9 cellular contexts compared by ENCODE assay signal in the genomic region with DNA sequence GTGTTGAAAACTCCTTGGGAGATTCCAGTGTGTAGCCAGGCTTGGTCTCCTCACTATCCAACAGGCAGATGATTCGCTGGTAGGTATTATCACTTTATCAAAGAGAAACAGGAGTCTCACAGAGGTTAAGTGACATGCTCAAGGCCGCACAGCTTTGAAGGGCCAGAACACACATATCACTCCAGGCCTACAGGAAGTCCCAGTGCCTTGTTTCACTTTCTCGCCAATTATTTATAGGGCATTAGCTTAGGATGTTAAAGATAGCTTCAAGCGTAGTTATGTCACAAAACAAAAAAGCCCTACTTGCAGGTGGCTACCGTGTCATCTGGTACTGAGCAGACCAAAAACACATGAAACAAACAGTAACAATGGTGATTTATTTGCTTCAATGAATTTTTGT. TPM values are rescaled to one million over a fixed set of nuclear protein-coding genes. Genes with fewer than 3 reads are reported as not detected.
DNase-seq lines count a peak whose midpoint lies in the region; ATAC-seq and TF ChIP-seq lines count a peak whose summit lies in the region.
"Had no signal": no experiment of that assay in that cellular context is flagged by ENCODE, and none has a peak within 500 bp of the region (broad histone marks: within the 10 kb centered on the region; RNA-seq: fewer than 3 reads in every experiment).

No MANE protein-coding gene starts in this region.

- no peak overlapping the region for H4K8ac ChIP-seq in neuronal stem cell (ENCODE audit: low read depth, low read length)

- H3K9me3 ChIP-seq in BLaER1 treated with 17β-estradiol and CSF1 and Interleukin-3, amounts not matched to agents 10 nM and 100 nM (replicated peaks in 1 of 11): no peaks in the 10 kb centered on the region
- H3K9me3 ChIP-seq in neuronal stem cell (replicated peaks in 1 of 2; ENCODE audit: control insufficient read depth in 2 of 2, insufficient read depth in 1 of 2, low read depth in 1 of 2, low read length in 2 of 2) (peaks cover 0 to 1% of the 10 kb centered on the region in 2 donors), tibial artery (no peaks in the 10 kb centered on the region)

- H3K4ac ChIP-seq in neuronal stem cell (ENCODE audit: low read length): no peak overlapping the region

- no peak overlapping the region for H2BK15ac ChIP-seq in neuronal stem cell (ENCODE audit: low read length)

- intact Hi-C loops in tibial artery (cut with DNase I; ENCODE audit: low total_unique reads): no loop called here

- H3K36me3 ChIP-seq in BLaER1 treated with 17β-estradiol and CSF1 and Interleukin-3, amounts not matched to agents 10 nM and 100 nM: peaks cover 0 to 10% (median 0%) of the 10 kb centered on the region in 11 experiments; a peak in 3 of 22 replicates
- H3K36me3 ChIP-seq in neuronal stem cell (replicated peaks in 1 of 2; ENCODE audit: control insufficient read depth in 2 of 2, insufficient read depth in 2 of 2, low read length in 2 of 2): no peaks in the 10 kb centered on the region
- no peaks in the 10 kb centered on the region for H3K36me3 ChIP-seq in tibial artery

- DNase-seq in HFFc6: no peak
- no peak for DNase-seq in NCI-H2081 (lab: John Stamatoyannopoulos, UW)
- no peak for DNase-seq in neuronal stem cell (ENCODE audit: low spot score)
- no peak for DNase-seq in tibial artery
- DNase-seq: stimulated activated CD4-positive, alpha-beta T cell treated with anti-CD3 and anti-CD28 coated beads, Interleukin-15, amount 100 ng/mL, for 24 hours had no signal

- H2AK5ac ChIP-seq in neuronal stem cell (ENCODE audit: low read depth, low read length): no peak overlapping the region

- no peak for TF ChIP-seq CTCF in HFFc6 (IDR thresholded peaks at IDR 0.05)
- TF ChIP-seq CTCF in tibial artery (IDR thresholded peaks at IDR 0.05): no peak

- H3K9me3 Mint-ChIP-seq in activated T-helper 17 cell treated with anti-CD3 and anti-CD28 coated beads, Interleukin-2, amount 50 U/mL, for 72 hours: no peaks in the 10 kb centered on the region
- no peaks in the 10 kb centered on the region for H3K9me3 Mint-ChIP-seq in HFFc6

- no peak overlapping the region for H4K91ac ChIP-seq in neuronal stem cell (ENCODE audit: low read depth, low read length, poor library complexity)

- no peak overlapping the region for H2BK12ac ChIP-seq in neuronal stem cell (ENCODE audit: low read length)

- no peaks in the 10 kb centered on the region for H3K36me3 Mint-ChIP-seq in activated T-helper 17 cell treated with anti-CD3 and anti-CD28 coated beads, Interleukin-2, amount 50 U/mL, for 72 hours (ENCODE audit: low read depth)
- no peaks in the 10 kb centered on the region for H3K36me3 Mint-ChIP-seq in HFFc6 (ENCODE audit: low read depth)

- no peak overlapping the region for H3K27ac Mint-ChIP-seq in activated T-helper 17 cell treated with anti-CD3 and anti-CD28 coated beads, Interleukin-2, amount 50 U/mL, for 72 hours
- no peak overlapping the region for H3K27ac Mint-ChIP-seq in HFFc6

- no peaks in the 10 kb centered on the region for H4K20me1 ChIP-seq in BLaER1 treated with 17β-estradiol and CSF1 and Interleukin-3, amounts not matched to agents 10 nM and 100 nM

- ATAC-seq in GM19351 (IDR thresholded peaks at IDR 0.05; ENCODE audit: unreplicated experiment) (peak; percentile 55), HG03025 (IDR thresholded peaks at IDR 0.05; ENCODE audit: low FRiP score, unreplicated experiment) (peak; percentile 65)
- no peak for ATAC-seq in activated T-helper 17 cell treated with anti-CD3 and anti-CD28 coated beads, Interleukin-2, amount 50 U/mL, for 72 hours (replicated peaks)

- H3K4me3 Mint-ChIP-seq in activated T-helper 17 cell treated with anti-CD3 and anti-CD28 coated beads, Interleukin-2, amount 50 U/mL, for 72 hours: peak overlapping the region; percentile 17
- no peak overlapping the region for H3K4me3 Mint-ChIP-seq in HFFc6

- no peaks in the 10 kb centered on the region for H3K27me3 Mint-ChIP-seq in activated T-helper 17 cell treated with anti-CD3 and anti-CD28 coated beads, Interleukin-2, amount 50 U/mL, for 72 hours
- peaks cover 6% of the 10 kb centered on the region for H3K27me3 Mint-ChIP-seq in HFFc6 (ENCODE audit: insufficient read depth)

- H3K18ac ChIP-seq in neuronal stem cell (ENCODE audit: low read length): no peak overlapping the region

- H3K4me3 ChIP-seq in BLaER1 treated with 17β-estradiol and CSF1 and Interleukin-3, amounts not matched to agents 10 nM and 100 nM: peak overlapping the region in 1 of 10 experiments; percentile 13; a peak in 1 of 20 replicates
- H3K4me3 ChIP-seq in neuronal stem cell (ENCODE audit: low read length in 2 of 2): no peak overlapping the region
- H3K4me3 ChIP-seq in tibial artery: no peak overlapping the region

- peaks cover 28 to 68% (median 57%) of the 10 kb centered on the region in 10 experiments for H3K4me1 ChIP-seq in BLaER1 treated with 17β-estradiol and CSF1 and Interleukin-3, amounts not matched to agents 10 nM and 100 nM
- H3K4me1 ChIP-seq in neuronal stem cell (ENCODE audit: control insufficient read depth in 2 of 2, insufficient read depth in 1 of 2, low read depth in 1 of 2, low read length in 2 of 2): peaks cover 0 to 8% of the 10 kb centered on the region in 2 donors
- no peaks in the 10 kb centered on the region for H3K4me1 ChIP-seq in tibial artery

- peak overlapping the region; percentile 49 to 91 (median 71) for H3K4me2 ChIP-seq in BLaER1 treated with 17β-estradiol and CSF1 and Interleukin-3, amounts not matched to agents 10 nM and 100 nM
- H3K4me2 ChIP-seq in neuronal stem cell (ENCODE audit: insufficient read depth, low read length, poor library complexity, severe bottlenecking): no peak overlapping the region

- peaks cover 31% of the 10 kb centered on the region for H3K4me1 Mint-ChIP-seq in activated T-helper 17 cell treated with anti-CD3 and anti-CD28 coated beads, Interleukin-2, amount 50 U/mL, for 72 hours
- H3K4me1 Mint-ChIP-seq in HFFc6 (ENCODE audit: low read depth): no peaks in the 10 kb centered on the region

- peak overlapping the region in 7 of 11 experiments; percentile 16 to 58 (median 29); a peak in 8 of 22 replicates for H3K9ac ChIP-seq in BLaER1 treated with 17β-estradiol and CSF1 and Interleukin-3, amounts not matched to agents 10 nM and 100 nM
- H3K9ac ChIP-seq in neuronal stem cell (ENCODE audit: low read depth, low read length, poor library complexity): no peak overlapping the region

- H3K79me1 ChIP-seq in neuronal stem cell (ENCODE audit: low read depth, low read length): no peaks in the 10 kb centered on the region

- no peak overlapping the region for H3K14ac ChIP-seq in neuronal stem cell (ENCODE audit: low read length)

- H3K23ac ChIP-seq in neuronal stem cell (ENCODE audit: low read depth, low read length, poor library complexity): no peak overlapping the region

- no peak overlapping the region for H2BK120ac ChIP-seq in neuronal stem cell (ENCODE audit: low read depth, low read length)

- H2BK5ac ChIP-seq in neuronal stem cell (ENCODE audit: low read length): no peak overlapping the region

- no peaks in the 10 kb centered on the region for H3K27me3 ChIP-seq in BLaER1 treated with 17β-estradiol and CSF1 and Interleukin-3, amounts not matched to agents 10 nM and 100 nM
- no peaks in the 10 kb centered on the region for H3K27me3 ChIP-seq in neuronal stem cell (ENCODE audit: control insufficient read depth in 3 of 3, insufficient read depth in 3 of 3, low read depth in 1 of 3, low read length in 3 of 3)
- H3K27me3 ChIP-seq in tibial artery: no peaks in the 10 kb centered on the region

- H3K27ac ChIP-seq in BLaER1 treated with 17β-estradiol and CSF1 and Interleukin-3, amounts not matched to agents 10 nM and 100 nM: peak overlapping the region in 10 of 11 experiments; percentile 23 to 61 (median 52); a peak in 19 of 22 replicates
- H3K27ac ChIP-seq in neuronal stem cell (replicated peaks; ENCODE audit: low read length) (no peak overlapping the region), tibial artery (no peak overlapping the region)

- WGBS in neuronal stem cell (ENCODE audit: extremely low coverage in 2 of 2, insufficient read length in 2 of 2, insufficient replicate concordance in 1 of 2), 2 donors: no CpG with 5 or more reads among the region's 5 CpGs

- H2AFZ ChIP-seq in neuronal stem cell (ENCODE audit: low read length): no peak overlapping the region

RNA-seq across cellular contexts. Expression of a gene that starts 13.2 kb away (rescaled TPM):
- 10 to 100 TPM; 17.0 to 29.2 TPM for total RNA-seq in activated T-helper 17 cell treated with anti-CD3 and anti-CD28 coated beads, Interleukin-2, amount 50 U/mL, for 72 hours
- under 1 TPM; 0.03 to 0.28 (median 0.11) TPM for total RNA-seq in HFFc6 (2021; fragmentation: NEBNext Ultra II Directional; extraction: Animal tissue kit (Norgen Biotek cat#: 25700))
- polyA plus RNA-seq in neuronal stem cell (2013, experiment 1 of 2): 5.6 TPM
- 5.9 TPM for polyA plus RNA-seq in neuronal stem cell (2013, experiment 2 of 2)

Comparison
In these comparisons a context has a peak if more than half of its experiments do, and no peak if none do; other contexts are left out.
1. H3K27ac ChIP-seq: peak in BLaER1 treated with 17β-estradiol and CSF1 and Interleukin-3, amounts not matched to agents 10 nM and 100 nM (10 of 11); none in neuronal stem cell (single experiment) and tibial artery (0 of 2).
2. RNA of a gene that starts 13.2 kb away (total RNA-seq): 17.0 to 29.2 TPM in activated T-helper 17 cell treated with anti-CD3 and anti-CD28 coated beads, Interleukin-2, amount 50 U/mL, for 72 hours; 0.03 to 0.28 TPM in HFFc6; every median in the first group is over 10 times any median in the second.